ENCODE assay signal across 8 cellular contexts in genomic region chr1:40404670-40405462, GRCh38. TPM values are rescaled to one million over a fixed set of nuclear protein-coding genes. Genes with fewer than 3 reads are reported as not detected.
DNase-seq lines count a peak whose midpoint lies in the region; ATAC-seq, FAIRE-seq and TF ChIP-seq lines count a peak whose summit lies in the region.

No MANE protein-coding gene starts in this region.

- H4K20me1 ChIP-seq in endothelial cell of umbilical vein (replicated peaks; ENCODE audit: control insufficient read depth, extremely low read depth, insufficient read depth, low read length), result no peaks in the 10 kb centered on the region

- H3K9me1 ChIP-seq in endothelial cell of umbilical vein (replicated peaks; ENCODE audit: control insufficient read depth, extremely low read depth, insufficient read depth, low read length), result no peaks in the 10 kb centered on the region

- peak; percentile 56 to 62 for TF ChIP-seq CTCF in endothelial cell of umbilical vein (IDR thresholded peaks at IDR 0.05; ENCODE audit: extremely low read depth in 1 of 2, insufficient read depth in 1 of 2, low read depth in 1 of 2, low read length in 2 of 2)

- peaks cover 38 to 39% of the 10 kb centered on the region in 2 donors for H3K4me1 Mint-ChIP-seq in natural killer cell treated with Interleukin-12 subunit alpha and Interleukin-12 subunit beta and Interleukin-15 and Interleukin-18, amount 100 ng/mL, for 72 hours (ENCODE audit: low read depth in 2 of 2)

- H3K27me3 Mint-ChIP-seq in natural killer cell treated with Interleukin-12 subunit alpha and Interleukin-12 subunit beta and Interleukin-15 and Interleukin-18, amount 100 ng/mL, for 72 hours, result no peaks in the 10 kb centered on the region

- no peak overlapping the region for H2AFZ ChIP-seq in endothelial cell of umbilical vein (ENCODE audit: low read depth, low read length)

- no peaks in the 10 kb centered on the region for H3K9me3 ChIP-seq in endothelial cell of umbilical vein (replicated peaks; ENCODE audit: control insufficient read depth, insufficient read depth, low read length)

- POLR2A ChIA-PET in endothelial cell of umbilical vein (lab: Charles Lee), result no interaction called here

- H3K4me3 ChIP-seq in endothelial cell of umbilical vein (replicated peaks in 1 of 3; ENCODE audit: insufficient read depth in 1 of 3, low read depth in 1 of 3, low read length in 3 of 3), result no peak overlapping the region

- H3K4me1 ChIP-seq in endothelial cell of umbilical vein (ENCODE audit: control insufficient read depth, extremely low read depth, insufficient read depth, low read length), result no peaks in the 10 kb centered on the region

- no TSS peak for BruUV-seq in endothelial cell of umbilical vein (replicated peaks; lab: Mats Ljungman, UMichigan)

- in situ Hi-C loops in ACHN (cut with HindIII; ENCODE audit: low pct_ligation_motif_present, low pct_unique_long_range_greater_than_20kb, low sequenced_read_pairs), result no loop called here

- peak overlapping the region; percentile 57 to 89 for H3K27ac Mint-ChIP-seq in natural killer cell treated with Interleukin-12 subunit alpha and Interleukin-12 subunit beta and Interleukin-15 and Interleukin-18, amount 100 ng/mL, for 72 hours

- H3K27me3 ChIP-seq in endothelial cell of umbilical vein (ENCODE audit: control insufficient read depth in 2 of 2, insufficient read depth in 2 of 2, low read length in 2 of 2), result no peaks in the 10 kb centered on the region

- dilution Hi-C loops in endothelial cell of umbilical vein (cut with MboI; ENCODE audit: extremely low pct_ligation_motif_present, low sequenced_read_pairs), result no loop called here

- H3K4me3 Mint-ChIP-seq in natural killer cell treated with Interleukin-12 subunit alpha and Interleukin-12 subunit beta and Interleukin-15 and Interleukin-18, amount 100 ng/mL, for 72 hours, result peak overlapping the region; percentile 40

- peaks cover 19% of the 10 kb centered on the region for H3K36me3 Mint-ChIP-seq in natural killer cell treated with Interleukin-12 subunit alpha and Interleukin-12 subunit beta and Interleukin-15 and Interleukin-18, amount 100 ng/mL, for 72 hours

- ATAC-seq in natural killer cell treated with Interleukin-12 subunit alpha and Interleukin-12 subunit beta and Interleukin-15 and Interleukin-18, amount 100 ng/mL, for 72 hours, result peak in 1 of 2 donors; percentile 63
- ATAC-seq in HG02642 (IDR thresholded peaks at IDR 0.05; ENCODE audit: poor library complexity, unreplicated experiment), result no peak
- no peak for ATAC-seq in GM19455 (IDR thresholded peaks at IDR 0.05; ENCODE audit: unreplicated experiment)

- intact Hi-C loops in endothelial cell of umbilical vein (cut with micrococcal nuclease), result loop anchor here (1.0 kb wide), 3 partner anchors 67 to 321 kb away; no protein-coding TSS in a partner anchor

- H3K4me2 ChIP-seq in endothelial cell of umbilical vein (ENCODE audit: insufficient read depth, low read length), result no peak overlapping the region

- CTCF ChIA-PET in endothelial cell of umbilical vein (lab: Charles Lee), result interaction anchor here (0.6 to 4.8 kb wide), 66 partner anchors 9 to 798 kb away, joined by 3 to 173 read pairs (median 5); partner anchors contain the start of genes SMAP2 and ZFP69B

- FAIRE-seq in TTC549 (lab: Jason Lieb, UNC), result peak; percentile 82
- FAIRE-seq in endothelial cell of umbilical vein (lab: Jason Lieb, UNC), result peak; percentile 82

- H3K27ac ChIP-seq in endothelial cell of umbilical vein (ENCODE audit: insufficient read depth, low read depth, low read length), result no peak overlapping the region

- H3K9me3 Mint-ChIP-seq in natural killer cell treated with Interleukin-12 subunit alpha and Interleukin-12 subunit beta and Interleukin-15 and Interleukin-18, amount 100 ng/mL, for 72 hours, result no peaks in the 10 kb centered on the region

- DNase-seq in ACHN, result peak; percentile 46
- DNase-seq in GDM1 (lab: John Stamatoyannopoulos, UW), result peak; percentile 34
- DNase-seq in NCI-H187 treated with DMSO at 0.1 percent for 48 hours (lab: John Stamatoyannopoulos, UW), result peak; percentile 14
- DNase-seq in endothelial cell of umbilical vein (ENCODE audit: low read depth, low spot score), result peak; percentile 75
- no peak for DNase-seq in natural killer cell treated with Interleukin-12 subunit alpha and Interleukin-12 subunit beta and Interleukin-15 and Interleukin-18, amount 100 ng/mL, for 72 hours (ENCODE audit: low spot score)

- H3K36me3 ChIP-seq in endothelial cell of umbilical vein (ENCODE audit: control insufficient read depth in 2 of 2, extremely low read depth in 1 of 2, insufficient read depth in 2 of 2, low read length in 2 of 2), result no peaks in the 10 kb centered on the region

- TF ChIP-seq POLR2A in endothelial cell of umbilical vein (IDR thresholded peaks at IDR 0.05; ENCODE audit: low read depth, low read length), result no peak

- H3K79me2 ChIP-seq in endothelial cell of umbilical vein (ENCODE audit: control insufficient read depth, insufficient read depth, low read length), result no peaks in the 10 kb centered on the region

- H3K9ac ChIP-seq in endothelial cell of umbilical vein (replicated peaks; ENCODE audit: extremely low read depth, insufficient read depth, low read length), result no peak overlapping the region

TF ChIP-seq in endothelial cell of umbilical vein, 7 proteins besides CTCF, POLR2A, EP300 and RAD21:
- TF ChIP-seq POLR2AphosphoS5 (IDR thresholded peaks at IDR 0.05; ENCODE audit: insufficient read depth, low read depth, low read length), result no peak
- no peak for TF ChIP-seq JUN (IDR thresholded peaks at IDR 0.05; ENCODE audit: borderline replicate concordance, insufficient read depth, insufficient read length, low read depth)
- TF ChIP-seq MAX (IDR thresholded peaks at IDR 0.05; ENCODE audit: insufficient read depth, insufficient read length), result no peak
- TF ChIP-seq MYC (IDR thresholded peaks at IDR 0.05; ENCODE audit: low read depth, low read length), result no peak
- TF ChIP-seq GATA2 (IDR thresholded peaks at IDR 0.05; ENCODE audit: insufficient read depth, insufficient read length, low read depth, low read length), result no peak
- TF ChIP-seq FOS (IDR thresholded peaks at IDR 0.05; ENCODE audit: borderline replicate concordance, insufficient read depth, low read length), result no peak
- no peak for TF ChIP-seq EZH2 (IDR thresholded peaks at IDR 0.05; ENCODE audit: borderline replicate concordance, low read depth, low read length, severe bottlenecking)

RNA-seq across cellular contexts. Expression of gene SMAP2, which starts 31.3 kb away (rescaled TPM):
- total RNA-seq in endothelial cell of umbilical vein, result 11.1 and 12.0 TPM in 2 replicates
- 7.4 and 8.0 TPM in 2 replicates for polyA plus RNA-seq in endothelial cell of umbilical vein
- 6.1 and 7.5 TPM in 2 replicates for polyA plus RNA-seq in endothelial cell of umbilical vein (2011; cell fraction: cytosol; rRNA removed)
- 4.7 and 8.8 TPM in 2 replicates for polyA plus RNA-seq in endothelial cell of umbilical vein (2011; cell fraction: nucleus; rRNA removed)
- 10.0 and 11.8 TPM in 2 replicates for polyA plus RNA-seq in endothelial cell of umbilical vein (2012)
- polyA minus RNA-seq in endothelial cell of umbilical vein, result 10.0 and 14.3 TPM in 2 replicates
- polyA minus RNA-seq in endothelial cell of umbilical vein (2011; cell fraction: cytosol; rRNA and poly(A)+ RNA removed), result 5.3 TPM
- polyA minus RNA-seq in endothelial cell of umbilical vein (2011; cell fraction: nucleus; rRNA and poly(A)+ RNA removed), result 2.3 and 3.5 TPM in 2 replicates
- total RNA-seq in natural killer cell treated with Interleukin-12 subunit alpha and Interleukin-12 subunit beta and Interleukin-15 and Interleukin-18, amount 100 ng/mL, for 72 hours, result 100 to 1,000 TPM; 132 to 158 TPM

RNA-seq across cellular contexts. Expression of gene ZFP69B, which starts 45.4 kb away (rescaled TPM):
- total RNA-seq in endothelial cell of umbilical vein, result 2.7 and 3.4 TPM in 2 replicates
- polyA plus RNA-seq in endothelial cell of umbilical vein, result 0.56 and 0.81 TPM in 2 replicates
- polyA plus RNA-seq in endothelial cell of umbilical vein (2011; cell fraction: cytosol; rRNA removed), result 1.2 TPM in 2 replicates
- 1.7 and 2.0 TPM in 2 replicates for polyA plus RNA-seq in endothelial cell of umbilical vein (2011; cell fraction: nucleus; rRNA removed)
- polyA plus RNA-seq in endothelial cell of umbilical vein (2012), result 2.6 and 3.7 TPM in 2 replicates
- 1.1 and 2.1 TPM in 2 replicates for polyA minus RNA-seq in endothelial cell of umbilical vein
- polyA minus RNA-seq in endothelial cell of umbilical vein (2011; cell fraction: cytosol; rRNA and poly(A)+ RNA removed), result not detected
- polyA minus RNA-seq in endothelial cell of umbilical vein (2011; cell fraction: nucleus; rRNA and poly(A)+ RNA removed), result 1.5 and 1.6 TPM in 2 replicates
- 1 to 10 TPM; 4.0 to 6.2 TPM for total RNA-seq in natural killer cell treated with Interleukin-12 subunit alpha and Interleukin-12 subunit beta and Interleukin-15 and Interleukin-18, amount 100 ng/mL, for 72 hours

Comparison
In these comparisons a context has a peak if more than half of its experiments do, and no peak if none do; other contexts are left out.
1. RNA of gene SMAP2, which starts 31.3 kb away (total RNA-seq): 132 to 158 TPM in natural killer cell treated with Interleukin-12 subunit alpha and Interleukin-12 subunit beta and Interleukin-15 and Interleukin-18, amount 100 ng/mL, for 72 hours; 11.1 to 12.0 TPM in endothelial cell of umbilical vein; every median in the first group is over 10 times any median in the second.